In the genomic region with DNA sequence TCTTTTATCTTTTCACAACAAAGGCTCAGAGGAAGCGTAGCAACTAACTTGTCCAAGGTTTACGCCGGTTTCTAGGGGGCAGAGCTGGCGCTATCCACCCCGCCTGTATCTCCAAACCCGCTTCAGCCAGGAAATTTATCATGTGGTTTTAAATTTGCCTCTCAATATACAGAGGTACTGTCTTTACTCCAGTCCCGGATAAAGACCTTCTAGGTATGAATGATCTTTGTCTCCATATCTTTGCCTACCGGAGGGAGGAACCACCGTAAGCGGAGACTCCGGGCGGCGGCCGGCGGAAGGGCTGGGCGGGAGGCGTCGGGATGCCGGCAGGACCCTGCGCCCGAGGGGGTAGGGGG, we compare ENCODE assay signal across 8 cellular contexts. TPM values are rescaled to one million over a fixed set of nuclear protein-coding genes. Genes with fewer than 3 reads are reported as not detected.
DNase-seq lines count a peak whose midpoint lies in the region; ATAC-seq and TF ChIP-seq lines count a peak whose summit lies in the region.

No MANE protein-coding gene starts in this region.

- DNase-seq in activated CD4-positive, alpha-beta T cell treated with anti-CD3 and anti-CD28 coated beads, Interleukin-2, amount 10 ng/mL, durations not matched to agents 7 days and 5 days, result peak; percentile 36
- DNase-seq in activated CD4-positive, alpha-beta T cell treated with anti-CD3 and anti-CD28 coated beads, Interleukin-2, amount 50 U/mL, for 1 hour, result no peak
- peak; percentile 61 for DNase-seq in NCI-H526 treated with DMSO at 0.1 percent for 48 hours (lab: John Stamatoyannopoulos, UW)
- peak; percentile 45 for DNase-seq in brain microvascular endothelial cell
- peak; percentile 63 for DNase-seq in inferior parietal cortex (ENCODE audit: extremely low spot score)
- DNase-seq in stimulated activated CD8-positive, alpha-beta memory T cell treated with anti-CD3 and anti-CD28 coated beads, Interleukin-4, amount 100 ng/mL, for 48 hours, result peak; percentile 29
- no peak for DNase-seq in RKO (ENCODE audit: low spot score)

- H3K36me3 Mint-ChIP-seq in activated CD4-positive, alpha-beta T cell treated with anti-CD3 and anti-CD28 coated beads, Interleukin-2, amount 10 ng/mL, durations not matched to agents 7 days and 5 days (ENCODE audit: low read depth), result peaks cover 2% of the 10 kb centered on the region

- H3K27ac ChIP-seq in brain microvascular endothelial cell, result peak overlapping the region; percentile 62

- H3K27me3 Mint-ChIP-seq in activated CD4-positive, alpha-beta T cell treated with anti-CD3 and anti-CD28 coated beads, Interleukin-2, amount 10 ng/mL, durations not matched to agents 7 days and 5 days, result peaks cover 45% of the 10 kb centered on the region

- no peaks in the 10 kb centered on the region for H3K36me3 ChIP-seq in brain microvascular endothelial cell (replicated peaks)

- POLR2A ChIA-PET in activated CD4-positive, alpha-beta T cell treated with anti-CD3 and anti-CD28 coated beads, Interleukin-2, amount 10 ng/mL, durations not matched to agents 7 days and 5 days (lab: Charles Lee), result no interaction called here

- no peaks in the 10 kb centered on the region for H3K27me3 ChIP-seq in brain microvascular endothelial cell (replicated peaks)

- peaks cover 20% of the 10 kb centered on the region for H3K4me1 Mint-ChIP-seq in activated CD4-positive, alpha-beta T cell treated with anti-CD3 and anti-CD28 coated beads, Interleukin-2, amount 10 ng/mL, durations not matched to agents 7 days and 5 days

- peak; percentile 19 for ATAC-seq in HG02870 (IDR thresholded peaks at IDR 0.05; ENCODE audit: unreplicated experiment)

- peak overlapping the region; percentile 87 for H3K4me3 Mint-ChIP-seq in activated CD4-positive, alpha-beta T cell treated with anti-CD3 and anti-CD28 coated beads, Interleukin-2, amount 10 ng/mL, durations not matched to agents 7 days and 5 days

- in situ Hi-C loops in brain microvascular endothelial cell (cut with HindIII; ENCODE audit: low pct_ligation_motif_present, low sequenced_read_pairs), result no loop called here

- H3K9me3 Mint-ChIP-seq in activated CD4-positive, alpha-beta T cell treated with anti-CD3 and anti-CD28 coated beads, Interleukin-2, amount 10 ng/mL, durations not matched to agents 7 days and 5 days, result no peaks in the 10 kb centered on the region

- peak overlapping the region; percentile 80 for H3K4me3 ChIP-seq in brain microvascular endothelial cell (ENCODE audit: low read depth, low read length)

- CTCF ChIA-PET in activated CD4-positive, alpha-beta T cell treated with anti-CD3 and anti-CD28 coated beads, Interleukin-2, amount 10 ng/mL, durations not matched to agents 7 days and 5 days (lab: Charles Lee), result interaction anchor here (0.9 kb wide), 1 partner anchor 21 kb away, joined by 3 read pairs; no protein-coding TSS in a partner anchor

- peak overlapping the region; percentile 39 for H3K27ac Mint-ChIP-seq in activated CD4-positive, alpha-beta T cell treated with anti-CD3 and anti-CD28 coated beads, Interleukin-2, amount 10 ng/mL, durations not matched to agents 7 days and 5 days

- TF ChIP-seq CTCF in brain microvascular endothelial cell (IDR thresholded peaks at IDR 0.05; ENCODE audit: low read depth, low read length, missing control alignments), result no peak

RNA-seq across cellular contexts. Expression of gene RIMKLB, which starts 0.7 kb away (rescaled TPM):
- 1 to 10 TPM; 4.7 TPM for total RNA-seq in activated CD4-positive, alpha-beta T cell treated with anti-CD3 and anti-CD28 coated beads, Interleukin-2, amount 10 ng/mL, durations not matched to agents 7 days and 5 days

RNA-seq across cellular contexts. Expression of gene MFAP5, which starts 34.5 kb away (rescaled TPM):
- total RNA-seq in activated CD4-positive, alpha-beta T cell treated with anti-CD3 and anti-CD28 coated beads, Interleukin-2, amount 10 ng/mL, durations not matched to agents 7 days and 5 days, result not detected

Comparison
In these comparisons a context has a peak if more than half of its experiments do, and no peak if none do; other contexts are left out.
1. DNase-seq: peak in activated CD4-positive, alpha-beta T cell treated with anti-CD3 and anti-CD28 coated beads, Interleukin-2, amount 10 ng/mL, durations not matched to agents 7 days and 5 days (single experiment), NCI-H526 treated with DMSO at 0.1 percent for 48 hours (single experiment), brain microvascular endothelial cell (single experiment), inferior parietal cortex (single experiment) and stimulated activated CD8-positive, alpha-beta memory T cell treated with anti-CD3 and anti-CD28 coated beads, Interleukin-4, amount 100 ng/mL, for 48 hours (single experiment); none in activated CD4-positive, alpha-beta T cell treated with anti-CD3 and anti-CD28 coated beads, Interleukin-2, amount 50 U/mL, for 1 hour (single experiment) and RKO (single experiment).